Comparison of ENCODE assay signal across 8 cellular contexts in genomic region chr20:45095753-45096371, GRCh38. TPM values are rescaled to one million over a fixed set of nuclear protein-coding genes. Genes with fewer than 3 reads are reported as not detected.
DNase-seq lines count a peak whose midpoint lies in the region; ATAC-seq, FAIRE-seq and TF ChIP-seq lines count a peak whose summit lies in the region.

No MANE protein-coding gene starts in this region.

- DNase-seq in NCI-H748 (lab: John Stamatoyannopoulos, UW; ENCODE audit: unreplicated experiment) (peak; percentile 2), NCI-H748 treated with DMSO at 0.1 percent for 48 hours (lab: John Stamatoyannopoulos, UW) (no peak), NCI-H2029 (lab: John Stamatoyannopoulos, UW) (peak; percentile 33), bronchial epithelial cell (ENCODE audit: low read depth) (peak; percentile 61), kidney glomerular epithelial cell (lab: John Stamatoyannopoulos, UW) (peak; percentile 71)
- peak in 2 of 3 donors; percentile 41 to 54 for DNase-seq in stimulated activated CD4-positive, alpha-beta T cell treated with anti-CD3 and anti-CD28 coated beads, TNF-alpha, amount 100 ng/mL, for 48 hours (ENCODE audit: low read depth in 3 of 3)

- H3K27me3 ChIP-seq in bronchial epithelial cell (ENCODE audit: control insufficient read depth, insufficient read depth, low read length), result peaks cover 10% of the 10 kb centered on the region

- peak overlapping the region; percentile 53; the same call in 1 of the 2 replicates for H3K27ac ChIP-seq in VCaP

- no peaks in the 10 kb centered on the region for H3K36me3 ChIP-seq in bronchial epithelial cell (ENCODE audit: control insufficient read depth, insufficient read depth, low read length)

- no peak for ATAC-seq in GM18502 (IDR thresholded peaks at IDR 0.05; ENCODE audit: poor library complexity, unreplicated experiment)

- FAIRE-seq in bronchial epithelial cell (lab: Jason Lieb, UNC), result no peak

- TF ChIP-seq CTCF in VCaP (conservative IDR thresholded peaks at IDR 0.05) (peak; percentile 93), bronchial epithelial cell (IDR thresholded peaks at IDR 0.05; ENCODE audit: insufficient read depth, low read length, severe bottlenecking) (peak; percentile 85)

- H3K4me3 ChIP-seq in bronchial epithelial cell (ENCODE audit: low read depth, low read length), result no peak overlapping the region

RNA-seq across cellular contexts. Expression of gene KCNS1, which starts 5.1 kb away (rescaled TPM):
- total RNA-seq in bronchial epithelial cell, result 0.53 and 0.90 TPM in 2 replicates

RNA-seq across cellular contexts. Expression of gene WFDC5, which starts 19.1 kb away (rescaled TPM):
- 0.79 and 4.1 TPM in 2 replicates for total RNA-seq in bronchial epithelial cell

RNA-seq across cellular contexts. Expression of gene WFDC12, which starts 28.4 kb away (rescaled TPM):
- not detected in 2 replicates for total RNA-seq in bronchial epithelial cell
